15 cellular contexts compared by ENCODE assay signal in the genomic region with DNA sequence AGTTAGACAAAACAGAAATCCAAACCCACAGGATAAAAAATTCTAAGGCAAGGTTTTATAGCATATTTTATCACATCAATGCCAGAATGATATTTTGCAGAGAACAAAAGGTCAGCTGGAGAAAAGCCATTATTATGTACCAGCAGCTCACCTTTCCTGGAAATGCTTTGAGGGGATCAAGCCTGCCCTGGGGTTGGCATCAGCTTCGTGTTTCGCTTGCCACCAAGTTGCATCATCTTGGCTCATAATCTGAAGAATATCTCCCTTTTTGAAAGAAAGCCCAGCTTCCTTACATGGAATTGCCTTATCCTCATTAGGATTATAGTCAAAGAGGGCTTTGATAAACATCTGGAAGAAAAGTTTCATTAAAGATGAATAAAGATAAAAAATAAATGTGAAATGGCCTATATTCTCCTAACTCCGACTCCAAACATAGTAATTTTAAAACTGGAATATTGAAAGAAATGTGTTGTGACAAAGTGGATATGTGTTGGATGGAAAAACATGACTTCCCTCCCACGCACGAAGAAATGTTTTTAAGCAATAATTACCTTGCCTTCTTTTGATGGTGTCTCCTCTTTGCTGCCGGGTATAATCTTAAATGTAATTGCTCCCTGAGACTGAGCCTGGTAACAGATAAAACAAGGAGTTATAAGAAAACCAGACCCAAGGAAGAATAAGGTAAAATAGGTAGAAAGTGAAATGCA.
A peak's percentile ranks its signal among the peaks of the same experiment; 100 is the strongest.
DNase-seq lines count a peak whose midpoint lies in the region; ATAC-seq and TF ChIP-seq lines count a peak whose summit lies in the region.
"Had no signal": no experiment of that assay in that cellular context is flagged by ENCODE, and none has a peak within 500 bp of the region (broad histone marks: within the 10 kb centered on the region; RNA-seq: fewer than 3 reads in every experiment).

No MANE protein-coding gene starts in this region.

- no peaks in the 10 kb centered on the region for H3K9me3 Mint-ChIP-seq in activated CD8-positive, alpha-beta T cell treated with anti-CD3 and anti-CD28 coated beads, Interleukin-2, amount 10 ng/mL, durations not matched to agents 7 days and 5 days (ENCODE audit: insufficient read depth)

- peak overlapping the region; percentile 43 for H3K27ac Mint-ChIP-seq in activated CD8-positive, alpha-beta T cell treated with anti-CD3 and anti-CD28 coated beads, Interleukin-2, amount 10 ng/mL, durations not matched to agents 7 days and 5 days

- no peaks in the 10 kb centered on the region for H3K27me3 ChIP-seq in sigmoid colon
- H3K27me3 ChIP-seq: breast epithelium, upper lobe of right lung had no signal

- peaks cover 0 to 29% (median 14%) of the 10 kb centered on the region in 4 donors for H3K4me1 ChIP-seq in sigmoid colon
- H3K4me1 ChIP-seq: breast epithelium, upper lobe of right lung had no signal

- peaks cover 29% of the 10 kb centered on the region for H3K36me3 Mint-ChIP-seq in activated CD8-positive, alpha-beta T cell treated with anti-CD3 and anti-CD28 coated beads, Interleukin-2, amount 10 ng/mL, durations not matched to agents 7 days and 5 days (ENCODE audit: low read depth)

- no peak for TF ChIP-seq CTCF in sigmoid colon (IDR thresholded peaks at IDR 0.05)

- peak in 2 of 4 donors; percentile 22 to 33 for TF ChIP-seq EP300 in sigmoid colon (IDR thresholded peaks at IDR 0.05)

- H3K9me3 ChIP-seq in sigmoid colon, result no peaks in the 10 kb centered on the region
- H3K9me3 ChIP-seq: breast epithelium, upper lobe of right lung had no signal

- H3K4me3 Mint-ChIP-seq in activated CD8-positive, alpha-beta T cell treated with anti-CD3 and anti-CD28 coated beads, Interleukin-2, amount 10 ng/mL, durations not matched to agents 7 days and 5 days, result no peak overlapping the region

- peaks cover 22% of the 10 kb centered on the region for H3K4me1 Mint-ChIP-seq in activated CD8-positive, alpha-beta T cell treated with anti-CD3 and anti-CD28 coated beads, Interleukin-2, amount 10 ng/mL, durations not matched to agents 7 days and 5 days (ENCODE audit: low read depth)

- WGBS in sigmoid colon, 2 donors, result 79 to 82% methylated on average over 6 of the region's 6 CpGs

- H3K36me3 ChIP-seq in sigmoid colon, result peaks cover 0 to 9% (median 0%) of the 10 kb centered on the region in 4 donors
- H3K36me3 ChIP-seq: breast epithelium, upper lobe of right lung had no signal

- CTCF ChIA-PET in activated CD8-positive, alpha-beta T cell treated with anti-CD3 and anti-CD28 coated beads, Interleukin-2, amount 10 ng/mL, durations not matched to agents 7 days and 5 days (lab: Charles Lee), result no interaction called here

- DNase-seq in NCI-H2107 treated with DMSO at 0.1 percent for 48 hours (lab: John Stamatoyannopoulos, UW; ENCODE audit: unreplicated experiment) (peak; percentile 19), NCI-H2107 (lab: John Stamatoyannopoulos, UW) (no peak), fibroblast of gingiva (ENCODE audit: low read depth) (peak; percentile 8), sigmoid colon (no peak), NCI-H2227 treated with DMSO at 0.1 percent for 48 hours (lab: John Stamatoyannopoulos, UW) (no peak)
- DNase-seq in activated CD8-positive, alpha-beta T cell treated with anti-CD3 and anti-CD28 coated beads, Interleukin-2, amount 10 ng/mL, durations not matched to agents 7 days and 5 days, result no peak
- DNase-seq: activated T-cell treated with anti-CD3 and anti-CD28 coated beads, Interleukin-2, amount 50 U/mL, for 48 hours; Kasumi-1; occipital lobe; stimulated activated CD4-positive, alpha-beta T cell treated with anti-CD3 and anti-CD28 coated beads, Interleukin-1b, Interleukin-23, amount 100 ng/mL, for 48 hours; T-helper 1 cell; upper lobe of right lung had no signal

- intact Hi-C loops in sigmoid colon (cut with DNase I), result no loop called here

- ATAC-seq in activated CD8-positive, alpha-beta T cell treated with anti-CD3 and anti-CD28 coated beads, Interleukin-2, amount 10 ng/mL, durations not matched to agents 7 days and 5 days, result no peak
- ATAC-seq in GM21447 (IDR thresholded peaks at IDR 0.05; ENCODE audit: unreplicated experiment) (no peak), HG03469 (IDR thresholded peaks at IDR 0.05; ENCODE audit: unreplicated experiment) (no peak)
- ATAC-seq: upper lobe of right lung had no signal

- POLR2A ChIA-PET in activated CD8-positive, alpha-beta T cell treated with anti-CD3 and anti-CD28 coated beads, Interleukin-2, amount 10 ng/mL, durations not matched to agents 7 days and 5 days (lab: Charles Lee), result no interaction called here

- H3K27me3 Mint-ChIP-seq in activated CD8-positive, alpha-beta T cell treated with anti-CD3 and anti-CD28 coated beads, Interleukin-2, amount 10 ng/mL, durations not matched to agents 7 days and 5 days (ENCODE audit: low read depth), result no peaks in the 10 kb centered on the region

- H3K27ac ChIP-seq in sigmoid colon, result peak overlapping the region; percentile 1 to 42 (median 34)
- H3K27ac ChIP-seq: upper lobe of right lung had no signal

- no peak overlapping the region for H3K4me3 ChIP-seq in sigmoid colon
- H3K4me3 ChIP-seq: breast epithelium, upper lobe of right lung had no signal

- no peak for TF ChIP-seq POLR2A in sigmoid colon (IDR thresholded peaks at IDR 0.05)

Comparison
In these comparisons a context has a peak if more than half of its experiments do, and no peak if none do; other contexts are left out.
1. DNase-seq: peak in NCI-H2107 treated with DMSO at 0.1 percent for 48 hours (single experiment) and fibroblast of gingiva (single experiment); none in NCI-H2107 (single experiment), activated CD8-positive, alpha-beta T cell treated with anti-CD3 and anti-CD28 coated beads, Interleukin-2, amount 10 ng/mL, durations not matched to agents 7 days and 5 days (single experiment), sigmoid colon (single experiment) and NCI-H2227 treated with DMSO at 0.1 percent for 48 hours (single experiment).